In the genomic region with DNA sequence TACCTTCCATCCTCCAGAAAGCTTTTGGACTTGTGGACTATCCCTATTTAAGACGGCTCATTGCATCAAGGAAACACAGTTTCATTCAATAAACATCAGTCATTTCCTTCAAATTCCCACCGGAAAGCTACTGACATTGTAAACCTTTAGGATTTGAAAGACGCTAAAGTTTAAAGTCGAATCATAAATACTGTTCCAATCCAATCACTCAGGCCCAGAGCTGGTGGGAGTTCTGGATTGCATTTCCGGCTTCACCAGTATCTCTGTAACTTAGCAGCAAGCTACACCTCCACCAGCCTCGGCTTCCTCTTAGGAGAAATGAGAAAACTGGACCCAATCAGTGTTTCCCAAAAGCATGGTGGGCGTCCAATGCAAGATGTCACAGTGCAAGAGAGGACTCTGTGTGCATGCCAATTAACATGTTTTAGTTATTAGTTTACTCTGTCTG, we compare ENCODE assay signal across 8 cellular contexts. TPM values are rescaled to one million over a fixed set of nuclear protein-coding genes. Genes with fewer than 3 reads are reported as not detected.
DNase-seq lines count a peak whose midpoint lies in the region; ATAC-seq, FAIRE-seq and TF ChIP-seq lines count a peak whose summit lies in the region.

No MANE protein-coding gene starts in this region.

- H3K4me3 ChIP-seq in AG09309 (ENCODE audit: control insufficient read depth, low read depth, low read length): peak overlapping the region; percentile 92
- H3K4me3 ChIP-seq in HL-60 (replicated peaks; ENCODE audit: insufficient read depth, low read length): peak overlapping the region; percentile 98
- H3K4me3 ChIP-seq in kidney (ENCODE audit: low read length in 2 of 2): peak overlapping the region; percentile 70 to 82
- peak overlapping the region; percentile 64 to 96 (median 93) for H3K4me3 ChIP-seq in subcutaneous abdominal adipose tissue (ENCODE audit: low read depth in 1 of 5, low read length in 5 of 5)

- H3K9me3 ChIP-seq in kidney (ENCODE audit: control insufficient read depth in 1 of 2, low read length in 2 of 2) (no peaks in the 10 kb centered on the region), subcutaneous abdominal adipose tissue (ENCODE audit: control insufficient read depth in 5 of 5, low read length in 5 of 5) (no peaks in the 10 kb centered on the region)

- DNase-seq in AG09309 (ENCODE audit: low read depth): no peak
- DNase-seq in HL-60 (ENCODE audit: low read depth in 1 of 2, low spot score in 1 of 2): no peak
- peak; percentile 8 for DNase-seq in amniotic stem cell (lab: John Stamatoyannopoulos, UW)
- no peak for DNase-seq in kidney
- no peak for DNase-seq in NCI-H2196 treated with DMSO at 0.1 percent for 48 hours (lab: John Stamatoyannopoulos, UW; ENCODE audit: unreplicated experiment)
- DNase-seq in activated gamma-delta T cell (lab: John Stamatoyannopoulos, UW): no peak

- FAIRE-seq in kidney (lab: Jason Lieb, UNC): no peak

- H3K36me3 ChIP-seq in kidney (ENCODE audit: control insufficient read depth in 1 of 2, insufficient read depth in 2 of 2, low read length in 2 of 2) (no peaks in the 10 kb centered on the region), subcutaneous abdominal adipose tissue (ENCODE audit: control insufficient read depth in 5 of 5, insufficient read depth in 5 of 5, low read length in 5 of 5) (no peaks in the 10 kb centered on the region)

- H3K27ac ChIP-seq in HL-60 (replicated peaks): no peak overlapping the region
- no peak overlapping the region for H3K27ac ChIP-seq in kidney (ENCODE audit: low read depth in 2 of 2, low read length in 2 of 2)
- H3K27ac ChIP-seq in subcutaneous abdominal adipose tissue (ENCODE audit: low read depth, low read length): peak overlapping the region; percentile 93

- H3K9ac ChIP-seq in kidney (ENCODE audit: low read length in 2 of 2) (peak overlapping the region; percentile 89 to 90), subcutaneous abdominal adipose tissue (ENCODE audit: low read length in 5 of 5) (peak overlapping the region in 4 of 5 donors; percentile 84 to 95 (median 91))

- H3K4me1 ChIP-seq in kidney (ENCODE audit: control insufficient read depth in 1 of 2, insufficient read depth in 1 of 2, low read depth in 1 of 2, low read length in 2 of 2) (peaks cover 5% of the 10 kb centered on the region in 2 donors), subcutaneous abdominal adipose tissue (ENCODE audit: control insufficient read depth in 5 of 5, insufficient read depth in 5 of 5, low read length in 5 of 5) (peaks cover 10 to 34% (median 29%) of the 10 kb centered on the region in 5 donors)

- no peak for ATAC-seq in GM19324 (IDR thresholded peaks at IDR 0.05; ENCODE audit: low FRiP score, unreplicated experiment)

- intact Hi-C loops in kidney (cut with DNase I): no loop called here

- H3K27me3 ChIP-seq in HL-60 (ENCODE audit: insufficient read depth, poor library complexity, severe bottlenecking): no peaks in the 10 kb centered on the region
- H3K27me3 ChIP-seq in subcutaneous abdominal adipose tissue (ENCODE audit: control insufficient read depth in 5 of 5, insufficient read depth in 4 of 5, low read length in 5 of 5): no peaks in the 10 kb centered on the region

- TF ChIP-seq CTCF in AG09309 (IDR thresholded peaks at IDR 0.05; ENCODE audit: control insufficient read depth, insufficient read depth, low read depth, low read length, missing control alignments): no peak
- no peak for TF ChIP-seq CTCF in HL-60 (IDR thresholded peaks at IDR 0.05; ENCODE audit: insufficient read depth, low read length)
- TF ChIP-seq CTCF in kidney (IDR thresholded peaks at IDR 0.05; ENCODE audit: borderline replicate concordance, extremely low read depth, insufficient read depth): no peak

RNA-seq across cellular contexts. Expression of a gene that starts 1.6 kb away (rescaled TPM):
- 38.4 TPM for total RNA-seq in kidney
- 10.4 TPM for polyA plus RNA-seq in kidney (ENCODE audit: insufficient read depth, low read depth, low replicate concordance)

RNA-seq across cellular contexts. Expression of a gene that starts 13.7 kb away (rescaled TPM):
- 24.2 TPM for total RNA-seq in kidney
- polyA plus RNA-seq in kidney (ENCODE audit: insufficient read depth, low read depth, low replicate concordance): 52.7 TPM
